Comparison of ENCODE assay signal across 8 cellular contexts in the genomic region with DNA sequence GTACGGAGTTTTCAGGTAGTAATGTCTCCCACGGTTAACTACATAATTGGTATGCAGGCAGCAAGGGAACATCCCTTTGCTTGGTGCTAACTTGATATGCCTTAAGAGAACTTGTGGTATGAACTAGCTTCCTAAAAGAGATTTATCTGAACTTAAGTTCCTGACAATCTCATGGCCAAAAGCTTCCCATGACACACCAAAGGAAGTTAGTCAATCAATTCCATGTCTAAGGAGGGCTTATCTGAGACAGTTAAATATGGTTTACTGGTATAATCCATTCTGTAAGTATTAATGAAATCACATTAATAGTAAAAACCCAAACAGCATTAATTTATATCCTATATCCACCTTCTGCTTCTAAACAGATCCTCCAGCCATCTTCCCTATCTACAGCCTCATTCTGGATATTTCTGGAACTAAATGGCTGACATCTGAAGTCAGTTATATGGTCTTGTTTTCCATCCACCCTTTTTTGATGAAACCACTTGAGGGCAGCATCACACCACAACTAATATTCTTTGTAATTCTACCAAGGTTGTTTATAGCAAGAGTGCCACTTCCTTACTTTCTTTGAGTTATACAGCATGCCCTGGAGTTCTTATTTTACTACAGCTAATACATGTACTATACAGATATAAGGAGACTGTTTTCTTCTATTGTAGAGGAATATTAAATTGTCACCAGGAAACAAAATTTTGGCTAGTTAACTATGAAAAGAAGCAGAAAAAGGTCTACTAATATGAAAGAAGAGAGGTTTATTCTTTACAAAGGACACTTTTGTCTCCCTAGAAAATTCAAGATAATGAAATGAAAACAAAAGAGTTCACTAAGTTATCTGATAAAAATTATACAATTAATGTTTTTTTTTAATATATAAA. TPM values are rescaled to one million over a fixed set of nuclear protein-coding genes. Genes with fewer than 3 reads are reported as not detected.
DNase-seq lines count a peak whose midpoint lies in the region; ATAC-seq and TF ChIP-seq lines count a peak whose summit lies in the region.

No MANE protein-coding gene starts in this region.

- ATAC-seq in DND-41 (ENCODE audit: insufficient read depth, low read depth) (peak; percentile 87), HG02970 (IDR thresholded peaks at IDR 0.05; ENCODE audit: low FRiP score, unreplicated experiment) (no peak)

- H3K79me2 ChIP-seq in DND-41 (ENCODE audit: insufficient read depth, low read length) (no peaks in the 10 kb centered on the region), SU-DHL-6 (ENCODE audit: insufficient read depth, low read length) (no peaks in the 10 kb centered on the region)

- H3K27ac ChIP-seq in DND-41 (ENCODE audit: low read length) (no peak overlapping the region), SU-DHL-6 (ENCODE audit: low read depth, low read length) (no peak overlapping the region)

- H2AFZ ChIP-seq in DND-41 (ENCODE audit: low read depth, low read length) (no peak overlapping the region), SU-DHL-6 (ENCODE audit: low read depth, low read length, severe bottlenecking) (no peak overlapping the region)

- 0 out of 2 replicates have a peak, but pooled peaks cover 4% of the 10 kb centered on the region for H3F3A ChIP-seq in SU-DHL-6 (ENCODE audit: insufficient read depth)

- H3K4me1 ChIP-seq in DND-41 (ENCODE audit: insufficient read depth, low read length) = no peaks in the 10 kb centered on the region

- H3K9ac ChIP-seq in DND-41 (ENCODE audit: low read depth, low read length) (no peak overlapping the region), SU-DHL-6 (ENCODE audit: low read length) (no peak overlapping the region)

- H3K27me3 ChIP-seq in DND-41 (ENCODE audit: insufficient read depth, low read length, poor library complexity) (no peaks in the 10 kb centered on the region), SU-DHL-6 (ENCODE audit: low read length) (no peaks in the 10 kb centered on the region)

- H3K4me3 ChIP-seq in DND-41 (ENCODE audit: low read depth in 1 of 2, low read length in 2 of 2) = no peak overlapping the region
- no peak overlapping the region for H3K4me3 ChIP-seq in SU-DHL-6 (ENCODE audit: insufficient read depth, low read length, poor library complexity, severe bottlenecking)

- H3K4me2 ChIP-seq in DND-41 (ENCODE audit: insufficient read depth, low read length) = no peak overlapping the region
- H3K4me2 ChIP-seq in SU-DHL-6 (ENCODE audit: low read depth, low read length, poor library complexity, severe bottlenecking) = peak overlapping the region; percentile 20

- DNase-seq in DND-41 (peak; percentile 55), GOT3 (lab: John Stamatoyannopoulos, UW) (peak; percentile 0), NCI-H1417 treated with DMSO at 0.1 percent for 48 hours (lab: John Stamatoyannopoulos, UW) (peak; percentile 60), cerebellum (ENCODE audit: low spot score) (peak; percentile 37), left kidney (ENCODE audit: low read depth, low spot score) (peak; percentile 90)
- peak; percentile 27 for DNase-seq in stimulated activated CD8-positive, alpha-beta memory T cell treated with anti-CD3 and anti-CD28 coated beads, Interleukin-12 subunit alpha, Interleukin-12 subunit beta, amount 100 ng/mL, for 1 hour (ENCODE audit: low read depth)

- H3K9me3 ChIP-seq in DND-41 (ENCODE audit: insufficient read depth, low read length, severe bottlenecking) (no peaks in the 10 kb centered on the region), SU-DHL-6 (ENCODE audit: insufficient read depth, low read length) (no peaks in the 10 kb centered on the region)

- H3K36me3 ChIP-seq in DND-41 (ENCODE audit: insufficient read depth, low read length) (no peaks in the 10 kb centered on the region), SU-DHL-6 (ENCODE audit: low read length) (no peaks in the 10 kb centered on the region)

- H3K9me2 ChIP-seq in SU-DHL-6 (replicated peaks; ENCODE audit: insufficient read depth, low read length) = no peaks in the 10 kb centered on the region

- H4K20me1 ChIP-seq in DND-41 (ENCODE audit: insufficient read depth, low read length) = no peaks in the 10 kb centered on the region
- H4K20me1 ChIP-seq in SU-DHL-6 (ENCODE audit: low read depth, low read length) = no peaks in the 10 kb centered on the region

- TF ChIP-seq CTCF in DND-41 (IDR thresholded peaks at IDR 0.05; ENCODE audit: borderline replicate concordance, extremely low read depth, low read length, poor library complexity, severe bottlenecking) = peak; percentile 78
- peak; percentile 48 for TF ChIP-seq CTCF in SU-DHL-6 (IDR thresholded peaks at IDR 0.05; ENCODE audit: insufficient read depth, low read length, poor library complexity, severe bottlenecking)

RNA-seq across cellular contexts. Expression of gene SHOC1, which starts 34.7 kb away (rescaled TPM):
- not detected for total RNA-seq in cerebellum

Comparison
In these comparisons a context has a peak if more than half of its experiments do, and no peak if none do; other contexts are left out.
1. DNase-seq: peak in every context shown above with its lines; median percentile 90 in left kidney; 60 in NCI-H1417 treated with DMSO at 0.1 percent for 48 hours; 55 in DND-41; 37 in cerebellum; 27 in stimulated activated CD8-positive, alpha-beta memory T cell treated with anti-CD3 and anti-CD28 coated beads, Interleukin-12 subunit alpha, Interleukin-12 subunit beta, amount 100 ng/mL, for 1 hour; 0 in GOT3.